ENCODE assay signal across 34 cellular contexts in genomic region chr5:133569347-133569746, GRCh38. TPM values are rescaled to one million over a fixed set of nuclear protein-coding genes. Genes with fewer than 3 reads are reported as not detected.
DNase-seq lines count a peak whose midpoint lies in the region; ATAC-seq, FAIRE-seq and TF ChIP-seq lines count a peak whose summit lies in the region.
"Had no signal": no experiment of that assay in that cellular context is flagged by ENCODE, and none has a peak within 500 bp of the region (broad histone marks: within the 10 kb centered on the region; RNA-seq: fewer than 3 reads in every experiment).

No MANE protein-coding gene starts in this region.

- DNase-seq in HepG2 (ENCODE audit: low spot score) = no peak
- no peak for DNase-seq in H1 (ENCODE audit: low read depth in 1 of 2, low spot score in 2 of 2)
- peak; percentile 27 for DNase-seq in fibroblast of villous mesenchyme (ENCODE audit: low read depth)
- no peak for DNase-seq in putamen (ENCODE audit: low spot score)
- DNase-seq in activated CD4-positive, alpha-beta T cell treated with anti-CD3 and anti-CD28 coated beads, Interleukin-2, amount 50 U/mL, for 48 hours = no peak
- DNase-seq in activated naive CD4-positive, alpha-beta T cell treated with anti-CD3 and anti-CD28 coated beads for 36 hours = no peak
- DNase-seq in NCI-H187 (lab: John Stamatoyannopoulos, UW) = no peak
- DNase-seq: 8988T; activated CD8-positive, alpha-beta T cell treated with anti-CD3 and anti-CD28 coated beads, Interleukin-2, amount 10 ng/mL, durations not matched to agents 7 days and 5 days; brain microvascular endothelial cell; Calu3; DMS79 treated with DMSO at 0.1 percent for 48 hours; effector CD4-positive, alpha-beta T cell; HFFc6; left colon; MV-4-11; NCI-H1436; NCI-H2081 treated with DMSO at 0.1 percent for 48 hours; NCI-H2227 treated with DMSO at 0.1 percent for 48 hours; nephron progenitor cell; Right ventricle myocardium superior; T-helper 2 cell had no signal

- no peak overlapping the region for H2AFZ ChIP-seq in HepG2 (ENCODE audit: low read length)
- no peak overlapping the region for H2AFZ ChIP-seq in H1 (ENCODE audit: low read length)
- H2AFZ ChIP-seq: GM23338 had no signal

- TF ChIP-seq RAD21 in liver (IDR thresholded peaks at IDR 0.05) (no peak), HepG2 (CRISPR knock-in tag; IDR thresholded peaks at IDR 0.05) (no peak), H1 (IDR thresholded peaks at IDR 0.05 in 1 of 2, conservative IDR thresholded peaks at IDR 0.05 in 1 of 2; ENCODE audit: low read depth in 2 of 2, low read length in 2 of 2) (no peak)

- no peak overlapping the region for H3K56ac ChIP-seq in H1 (replicated peaks; ENCODE audit: insufficient read length, low read depth, low read length)

- H3K4me3 ChIP-seq in liver (ENCODE audit: low read depth in 1 of 3, low read length in 3 of 3) (no peak overlapping the region), HepG2 (replicated peaks in 1 of 3; ENCODE audit: insufficient read depth in 1 of 3, low read depth in 2 of 3, low read length in 3 of 3) (no peak overlapping the region), H1 (ENCODE audit: extremely low read depth in 1 of 4, insufficient read depth in 2 of 4, low read depth in 3 of 4, low read length in 4 of 4) (no peak overlapping the region), fibroblast of villous mesenchyme (ENCODE audit: low read depth, low read length) (no peak overlapping the region)
- H3K4me3 ChIP-seq: GM23338 had no signal

- H3K27me3 Mint-ChIP-seq in activated naive CD4-positive, alpha-beta T cell treated with anti-CD3 and anti-CD28 coated beads for 36 hours (ENCODE audit: low read depth) = peaks cover 33% of the 10 kb centered on the region

- H4K20me1 ChIP-seq in HepG2 (ENCODE audit: insufficient read depth, low read length) (no peaks in the 10 kb centered on the region), H1 (replicated peaks in 1 of 2; ENCODE audit: control insufficient read depth in 1 of 2, insufficient read depth in 2 of 2, low read length in 2 of 2) (peaks cover 0 to 2% of the 10 kb centered on the region in 2 experiments)

- H3K4me2 ChIP-seq in HepG2 (ENCODE audit: low read depth, low read length) = no peak overlapping the region
- H3K4me2 ChIP-seq in H1 (ENCODE audit: insufficient read depth in 1 of 2, low read depth in 2 of 2, low read length in 2 of 2) = no peak overlapping the region
- H3K4me2 ChIP-seq: GM23338 had no signal

- no peaks in the 10 kb centered on the region for H3K36me3 ChIP-seq in liver (ENCODE audit: control insufficient read depth in 4 of 4, insufficient read depth in 3 of 4, low read depth in 1 of 4, low read length in 3 of 4)
- H3K36me3 ChIP-seq in HepG2 (replicated peaks in 1 of 2; ENCODE audit: control insufficient read depth in 1 of 2, insufficient read depth in 2 of 2, low read length in 2 of 2) = no peaks in the 10 kb centered on the region
- no peaks in the 10 kb centered on the region for H3K36me3 ChIP-seq in H1 (ENCODE audit: control insufficient read depth in 2 of 4, insufficient read depth in 4 of 4, low read length in 3 of 4)
- H3K36me3 ChIP-seq: brain microvascular endothelial cell had no signal

- H3K9ac ChIP-seq in liver (ENCODE audit: low read depth in 1 of 2, low read length in 2 of 2) = no peak overlapping the region
- no peak overlapping the region for H3K9ac ChIP-seq in HepG2 (ENCODE audit: insufficient read depth, low read depth, low read length)
- no peak overlapping the region for H3K9ac ChIP-seq in H1 (replicated peaks in 1 of 4; ENCODE audit: extremely low read depth in 1 of 4, low read depth in 3 of 4, low read length in 3 of 4)

- no peaks in the 10 kb centered on the region for H3K36me3 Mint-ChIP-seq in activated naive CD4-positive, alpha-beta T cell treated with anti-CD3 and anti-CD28 coated beads for 36 hours (ENCODE audit: low read depth)
- H3K36me3 Mint-ChIP-seq: activated naive CD4-positive, alpha-beta T cell treated with anti-CD3 and anti-CD28 coated beads, Interleukin-2, amount 50 U/mL, for 24 hours; type B pancreatic cell had no signal

- H3K27ac ChIP-seq in liver (ENCODE audit: low read depth in 1 of 2, low read length in 2 of 2) (no peak overlapping the region), HepG2 (ENCODE audit: extremely low read length, insufficient read depth, low read length) (no peak overlapping the region), H1 (ENCODE audit: low read depth, low read length) (no peak overlapping the region)
- H3K27ac ChIP-seq: brain microvascular endothelial cell had no signal

- H2BK120ac ChIP-seq in H1 (replicated peaks; ENCODE audit: low read depth, low read length) = no peak overlapping the region

- H3K14ac ChIP-seq in H1 (ENCODE audit: insufficient read length) = no peak overlapping the region

- no peaks in the 10 kb centered on the region for H3K79me1 ChIP-seq in H1 (ENCODE audit: low read depth, low read length)

- no peak overlapping the region for H3K4me3 Mint-ChIP-seq in activated naive CD4-positive, alpha-beta T cell treated with anti-CD3 and anti-CD28 coated beads for 36 hours
- H3K4me3 Mint-ChIP-seq: activated CD8-positive, alpha-beta T cell treated with anti-CD3 and anti-CD28 coated beads, Interleukin-2, amount 10 ng/mL, durations not matched to agents 7 days and 5 days; activated naive CD4-positive, alpha-beta T cell treated with anti-CD3 and anti-CD28 coated beads, Interleukin-2, amount 50 U/mL, for 24 hours; activated T-helper 17 cell treated with anti-CD3 and anti-CD28 coated beads, Interleukin-2, amount 50 U/mL, for 72 hours; GM23338; HFFc6; memory B cell; nephron progenitor cell; stimulated activated memory B cell treated with anti-CD40 and anti-IgM and Interleukin-4, amounts not matched to agents 10 μg/mL and 1 μg/mL and 100 μg/mL, for 72 hours; type B pancreatic cell had no signal

- H3K4ac ChIP-seq in H1 (replicated peaks; ENCODE audit: insufficient read length, low read depth, low read length) = no peak overlapping the region

- WGBS in liver = 46% methylated on average over 1 of the region's 1 CpG
- WGBS in HepG2 (ENCODE audit: low lambda C conversion rate) = 0% methylated on average over 1 of the region's 1 CpG
- WGBS in H1 (ENCODE audit: extremely low coverage in 1 of 2, insufficient coverage in 1 of 2, insufficient read length in 1 of 2, insufficient replicate concordance in 2 of 2, low coverage in 1 of 2, low lambda C conversion rate in 2 of 2, missing lambda C conversion rate in 1 of 2), 2 experiments = 95% methylated on average over 1 of the region's 1 CpG; no CpG with 5 or more reads in 1 of the 2 experiments

- TF ChIP-seq EP300 in HepG2 (IDR thresholded peaks at IDR 0.05; ENCODE audit: low read depth in 2 of 2, low read length in 2 of 2) = no peak
- TF ChIP-seq EP300 in HepG2 (CRISPR knock-in tag; IDR thresholded peaks at IDR 0.05; ENCODE audit: borderline replicate concordance) = no peak
- TF ChIP-seq EP300 in H1 (IDR thresholded peaks at IDR 0.05; ENCODE audit: borderline replicate concordance in 1 of 2, low read depth in 2 of 2, low read length in 2 of 2) = no peak

- no peaks in the 10 kb centered on the region for H3K23me2 ChIP-seq in H1 (ENCODE audit: low read depth, low read length)

- no peak overlapping the region for H2BK15ac ChIP-seq in H1 (ENCODE audit: low read length)

- no peak for TF ChIP-seq CTCF in liver (IDR thresholded peaks at IDR 0.05; ENCODE audit: low read depth, low read length, missing input control)
- no peak for TF ChIP-seq CTCF in HepG2 (CRISPR knock-in tag; IDR thresholded peaks at IDR 0.05)
- no peak for TF ChIP-seq CTCF in H1 (IDR thresholded peaks at IDR 0.05; ENCODE audit: control extremely low read depth in 1 of 3, insufficient read depth in 1 of 3, low read depth in 1 of 3, low read length in 3 of 3)
- TF ChIP-seq CTCF in fibroblast of villous mesenchyme (IDR thresholded peaks at IDR 0.05; ENCODE audit: insufficient read depth, low read depth, low read length) = no peak

- no peak overlapping the region for H2AK5ac ChIP-seq in H1 (ENCODE audit: low read depth, low read length)

- H3K79me2 ChIP-seq in HepG2 (ENCODE audit: insufficient read depth, low read length) (no peaks in the 10 kb centered on the region), H1 (ENCODE audit: control insufficient read depth in 1 of 2, insufficient read depth in 2 of 2, low read length in 2 of 2) (no peaks in the 10 kb centered on the region)

- H2BK5ac ChIP-seq in H1 (ENCODE audit: low read depth, low read length) = no peak overlapping the region

- CTCF ChIA-PET in HepG2 (lab: Yijun Ruan, JAX; ENCODE audit: low intra/inter-chr PET ratio, low total read pairs) (no interaction called here), H1 (lab: Charles Lee; ENCODE audit: partially characterized antibody) (interaction anchor here (0.6 to 1.2 kb wide), 4 partner anchors 10 to 277 kb away, joined by 3 read pairs; no protein-coding TSS in a partner anchor)
- CTCF ChIA-PET in activated naive CD4-positive, alpha-beta T cell treated with anti-CD3 and anti-CD28 coated beads for 36 hours (lab: Charles Lee) = no interaction called here

- in situ Hi-C loops in HepG2 (cut with HindIII; ENCODE audit: extremely low pct_ligation_motif_present, low pct_unique_long_range_greater_than_20kb) = no loop called here

- no peak overlapping the region for H2BK20ac ChIP-seq in H1 (ENCODE audit: low read length)

- no peak for FAIRE-seq in HepG2 (lab: Jason Lieb, UNC)
- FAIRE-seq in H1 (lab: Jason Lieb, UNC) = no peak
- FAIRE-seq: colon had no signal

- intact Hi-C loops in HepG2 (cut with micrococcal nuclease; ENCODE audit: unreplicated experiment) = no loop called here
- intact Hi-C loops in activated naive CD4-positive, alpha-beta T cell treated with anti-CD3 and anti-CD28 coated beads for 36 hours (cut with micrococcal nuclease) = no loop called here

- H3K4me1 ChIP-seq in liver (ENCODE audit: control insufficient read depth in 4 of 4, insufficient read depth in 4 of 4, low read length in 3 of 4) = no peaks in the 10 kb centered on the region
- no peaks in the 10 kb centered on the region for H3K4me1 ChIP-seq in HepG2 (ENCODE audit: insufficient read depth, low read length)
- H3K4me1 ChIP-seq in H1 (replicated peaks in 1 of 4; ENCODE audit: control insufficient read depth in 3 of 4, insufficient read depth in 4 of 4, low read length in 3 of 4) = peaks cover 0 to 3% (median 0%) of the 10 kb centered on the region in 4 experiments; a peak in 1 of 7 replicates

- no peak overlapping the region for H3K18ac ChIP-seq in H1 (ENCODE audit: extremely low read depth, low read length)

- POLR2A ChIA-PET in HepG2 (lab: Yijun Ruan, JAX) (no interaction called here), H1 (lab: Charles Lee; ENCODE audit: partially characterized antibody) (no interaction called here)

- ATAC-seq in HepG2 = no peak
- ATAC-seq: activated CD8-positive, alpha-beta T cell treated with anti-CD3 and anti-CD28 coated beads, Interleukin-2, amount 10 ng/mL, durations not matched to agents 7 days and 5 days; activated T-helper 17 cell treated with anti-CD3 and anti-CD28 coated beads, Interleukin-2, amount 50 U/mL, for 72 hours; GM23338; left colon; Panc1; stimulated activated memory B cell treated with anti-CD40 and anti-IgM and Interleukin-4, amounts not matched to agents 10 μg/mL and 1 μg/mL and 100 μg/mL, for 72 hours had no signal

- H3K27me3 ChIP-seq in liver (ENCODE audit: control insufficient read depth in 4 of 4, insufficient read depth in 4 of 4, low read length in 3 of 4) (peaks cover 0 to 2% (median 0%) of the 10 kb centered on the region in 4 donors), HepG2 (ENCODE audit: control insufficient read depth in 1 of 2, insufficient read depth in 2 of 2, low read length in 2 of 2) (peaks cover 0 to 6% of the 10 kb centered on the region in 2 experiments; a peak in 1 of 5 replicates), H1 (replicated peaks in 1 of 4; ENCODE audit: control insufficient read depth in 3 of 4, extremely low read depth in 1 of 4, insufficient read depth in 3 of 4, low read length in 3 of 4) (no peaks in the 10 kb centered on the region)
- H3K27me3 ChIP-seq: brain microvascular endothelial cell had no signal

- H4K91ac ChIP-seq in H1 (replicated peaks; ENCODE audit: insufficient read length, low read length) = no peak overlapping the region

- H3K4me1 Mint-ChIP-seq in activated naive CD4-positive, alpha-beta T cell treated with anti-CD3 and anti-CD28 coated beads for 36 hours (ENCODE audit: low read depth) = no peaks in the 10 kb centered on the region
- H3K4me1 Mint-ChIP-seq: activated naive CD4-positive, alpha-beta T cell treated with anti-CD3 and anti-CD28 coated beads, Interleukin-2, amount 50 U/mL, for 24 hours; activated T-helper 17 cell treated with anti-CD3 and anti-CD28 coated beads, Interleukin-2, amount 50 U/mL, for 72 hours; nephron progenitor cell had no signal

- H4K8ac ChIP-seq in H1 (ENCODE audit: extremely low read depth, insufficient read depth, low read length) = no peak overlapping the region

- H3K9me3 Mint-ChIP-seq in activated naive CD4-positive, alpha-beta T cell treated with anti-CD3 and anti-CD28 coated beads for 36 hours = peaks cover 8% of the 10 kb centered on the region
- H3K9me3 Mint-ChIP-seq: activated naive CD4-positive, alpha-beta T cell treated with anti-CD3 and anti-CD28 coated beads, Interleukin-2, amount 50 U/mL, for 24 hours; HFFc6 had no signal

- peaks cover 0 to 5% (median 0%) of the 10 kb centered on the region in 4 donors for H3K9me3 ChIP-seq in liver (ENCODE audit: control insufficient read depth in 4 of 4, low read length in 3 of 4)
- no peaks in the 10 kb centered on the region for H3K9me3 ChIP-seq in HepG2 (ENCODE audit: low read length)
- no peaks in the 10 kb centered on the region for H3K9me3 ChIP-seq in H1 (ENCODE audit: insufficient read depth in 2 of 2, low read depth in 1 of 2, low read length in 1 of 2)

- no peak overlapping the region for H2BK12ac ChIP-seq in H1 (ENCODE audit: low read depth, low read length)

- no peak overlapping the region for H3K23ac ChIP-seq in H1 (ENCODE audit: insufficient read length)

- no peak overlapping the region for H3K27ac Mint-ChIP-seq in activated naive CD4-positive, alpha-beta T cell treated with anti-CD3 and anti-CD28 coated beads for 36 hours
- H3K27ac Mint-ChIP-seq: activated CD8-positive, alpha-beta T cell treated with anti-CD3 and anti-CD28 coated beads, Interleukin-2, amount 10 ng/mL, durations not matched to agents 7 days and 5 days; activated naive CD4-positive, alpha-beta T cell treated with anti-CD3 and anti-CD28 coated beads, Interleukin-2, amount 50 U/mL, for 24 hours; activated T-helper 17 cell treated with anti-CD3 and anti-CD28 coated beads, Interleukin-2, amount 50 U/mL, for 72 hours; GM23338; HFFc6; memory B cell; nephron progenitor cell; stimulated activated memory B cell treated with anti-CD40 and anti-IgM and Interleukin-4, amounts not matched to agents 10 μg/mL and 1 μg/mL and 100 μg/mL, for 72 hours; type B pancreatic cell had no signal

- no TSS peak for BruUV-seq in HepG2 (replicated peaks; lab: Mats Ljungman, UMichigan)

- TF ChIP-seq POLR2A in HepG2 (IDR thresholded peaks at IDR 0.05; ENCODE audit: insufficient read depth in 1 of 2, low read depth in 2 of 2, low read length in 2 of 2) (no peak), H1 (IDR thresholded peaks at IDR 0.05; ENCODE audit: control extremely low read depth in 1 of 2, low read depth in 2 of 2, low read length in 2 of 2) (no peak)

- H4K5ac ChIP-seq in H1 (ENCODE audit: insufficient read length, low read depth, low read length) = no peak overlapping the region

RNA-seq across cellular contexts. Expression of gene FSTL4, which starts 43.0 kb away (rescaled TPM):
- total RNA-seq in liver (not detected), HepG2 (2016; rRNA removed; fragmentation: Illumina TruSeq; extraction: Trizol) (1.9 and 2.1 TPM in 2 replicates), fibroblast of villous mesenchyme (under 0.01 TPM in 1 of 2 replicates, not detected in the other)
- polyA plus RNA-seq in liver (under 1 TPM; 0.02 to 0.18 TPM), HepG2 (2011; rRNA removed) (3.0 and 3.9 TPM in 2 replicates), H1 (2011; rRNA removed) (3.1 and 6.5 TPM in 2 replicates)
- 0.20 and 0.26 TPM in 2 replicates for total RNA-seq in HepG2 (2016; cell fraction: cytosol; rRNA removed; fragmentation: Illumina TruSeq; extraction: Trizol; ENCODE audit: low read depth)
- 1.7 and 2.0 TPM in 2 replicates for total RNA-seq in HepG2 (2016; cell fraction: insoluble cytoplasmic fraction; rRNA removed; fragmentation: Illumina TruSeq; extraction: Trizol)
- 0.99 and 1.1 TPM in 2 replicates for total RNA-seq in HepG2 (2016; cell fraction: membrane; rRNA removed; fragmentation: Illumina TruSeq; extraction: Trizol)
- 2.1 and 3.3 TPM in 2 replicates for total RNA-seq in HepG2 (2016; cell fraction: nucleus; rRNA removed; fragmentation: Illumina TruSeq; extraction: Trizol)
- 3.7 and 4.4 TPM in 2 replicates for polyA plus RNA-seq in HepG2 (2011; cell fraction: cytosol; rRNA removed)
- polyA plus RNA-seq in HepG2 (2011; cell fraction: nucleus; rRNA removed) = 6.0 and 8.6 TPM in 2 replicates
- polyA plus RNA-seq in HepG2 (2012) = 4.4 and 7.1 TPM in 2 replicates
- polyA plus RNA-seq in HepG2 (2016; cell fraction: cytosol; fragmentation: Illumina TruSeq; extraction: Trizol; ENCODE audit: low read depth) = 0.21 and 0.40 TPM in 2 replicates
- polyA plus RNA-seq in HepG2 (2016; cell fraction: insoluble cytoplasmic fraction; fragmentation: Illumina TruSeq; extraction: Trizol; ENCODE audit: low read depth) = 1.4 and 2.4 TPM in 2 replicates
- 0.76 and 0.80 TPM in 2 replicates for polyA plus RNA-seq in HepG2 (2016; cell fraction: membrane; fragmentation: Illumina TruSeq; extraction: Trizol; ENCODE audit: low read depth)
- 2.7 and 2.8 TPM in 2 replicates for polyA plus RNA-seq in HepG2 (2016; cell fraction: nucleus; fragmentation: Illumina TruSeq; extraction: Trizol; ENCODE audit: insufficient read depth, low read depth)
- polyA minus RNA-seq in HepG2 (2011; rRNA and poly(A)+ RNA removed; ENCODE audit: low replicate concordance) = 6.4 TPM in 1 of 2 replicates, not detected in the other
- 2.1 and 2.5 TPM in 2 replicates for polyA minus RNA-seq in HepG2 (2011; cell fraction: cytosol; rRNA and poly(A)+ RNA removed)
- 4.4 and 5.8 TPM in 2 replicates for polyA minus RNA-seq in HepG2 (2011; cell fraction: nucleus; rRNA and poly(A)+ RNA removed)
- total RNA-seq in H1 (2021; fragmentation: NEBNext Ultra II Directional; extraction: Animal tissue kit (Norgen Biotek cat#: 25700)) = 4.1 and 6.1 TPM in 2 replicates
- polyA plus RNA-seq in H1 (2011; cell fraction: cytosol; rRNA removed) = 3.8 TPM
- 11.6 TPM for polyA plus RNA-seq in H1 (2011; cell fraction: nucleus; rRNA removed)
- 2.4 to 4.4 TPM (median 3.7 TPM) in 4 replicates for polyA plus RNA-seq in H1 (2012, experiment 1 of 2)
- 1.5 TPM for polyA plus RNA-seq in H1 (2012, experiment 2 of 2)
- polyA plus RNA-seq in H1 (2013, experiment 1 of 2) = 3.5 TPM
- 3.2 TPM for polyA plus RNA-seq in H1 (2013, experiment 2 of 2)
- polyA minus RNA-seq in H1 (2011; rRNA and poly(A)+ RNA removed) = 10.8 and 11.0 TPM in 2 replicates
- polyA minus RNA-seq in H1 (2011; cell fraction: cytosol; rRNA and poly(A)+ RNA removed) = 3.7 TPM
- 18.8 TPM for polyA minus RNA-seq in H1 (2011; cell fraction: nucleus; rRNA and poly(A)+ RNA removed)
- total RNA-seq in activated naive CD4-positive, alpha-beta T cell treated with anti-CD3 and anti-CD28 coated beads for 36 hours = under 1 TPM; 0.29 to 0.30 TPM
- total RNA-seq: activated CD8-positive, alpha-beta T cell treated with anti-CD3 and anti-CD28 coated beads, Interleukin-2, amount 10 ng/mL, durations not matched to agents 7 days and 5 days; Calu3; epithelial cell of proximal tubule; HFFc6; osteoblast; Right ventricle myocardium superior; subcutaneous adipose tissue had no signal
